ENCODE assay signal across 8 cellular contexts in the genomic region with DNA sequence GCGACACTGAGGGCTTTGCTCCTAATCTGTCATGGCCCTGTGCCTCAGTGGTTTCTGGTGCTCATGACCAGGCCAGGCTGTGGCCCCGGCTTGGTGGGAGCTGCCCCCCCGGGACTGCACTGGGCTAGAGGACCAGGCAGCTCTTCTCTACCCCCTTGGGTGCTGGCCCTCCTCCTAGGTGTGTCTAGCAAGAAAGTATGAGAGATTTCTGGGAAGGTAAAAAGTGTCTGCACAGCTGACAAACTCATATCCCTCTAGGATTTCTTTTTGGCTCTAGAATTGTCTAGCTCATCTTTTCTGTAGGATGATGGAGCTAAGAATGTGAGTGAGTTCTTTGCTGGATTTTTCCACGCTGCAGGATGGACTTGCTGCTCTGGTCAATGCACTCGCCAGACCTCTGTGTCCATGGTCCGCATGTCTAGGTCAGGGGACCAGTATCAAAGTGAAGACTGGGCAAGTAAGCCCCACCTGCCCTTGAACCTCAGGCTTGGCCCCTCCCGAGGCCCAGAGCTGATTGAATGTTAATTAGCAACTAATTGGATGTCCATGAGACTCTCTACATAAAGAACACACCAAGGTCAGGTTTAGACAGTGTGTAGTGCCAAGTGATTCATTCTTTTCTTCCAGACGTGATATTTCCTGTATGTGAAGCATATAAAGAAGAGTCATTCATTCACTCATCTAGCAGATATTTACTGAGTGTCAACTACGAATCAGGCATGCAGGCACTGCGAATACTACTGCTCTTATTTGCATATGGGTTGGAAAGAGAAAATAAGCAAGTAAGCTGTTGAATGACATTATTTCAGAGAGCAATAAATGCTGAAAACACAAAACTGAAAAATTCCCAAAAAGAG. TPM values are rescaled to one million over a fixed set of nuclear protein-coding genes. Genes with fewer than 3 reads are reported as not detected.
DNase-seq lines count a peak whose midpoint lies in the region; ATAC-seq and TF ChIP-seq lines count a peak whose summit lies in the region.

No MANE protein-coding gene starts in this region.

- peaks cover 9% of the 10 kb centered on the region for H3K27me3 ChIP-seq in endodermal cell (ENCODE audit: control insufficient read depth, insufficient read depth, low read length, poor library complexity, severe bottlenecking)

- H3K27me3 Mint-ChIP-seq in endodermal cell (ENCODE audit: insufficient read depth) (peaks cover 26% of the 10 kb centered on the region), osteocyte (ENCODE audit: unreplicated experiment) (peaks cover 17% of the 10 kb centered on the region)

- TF ChIP-seq CTCF in endodermal cell (conservative IDR thresholded peaks at IDR 0.05) (no peak), osteocyte (IDR thresholded peaks at IDR 0.05) (no peak)

- ATAC-seq in HG03196 (IDR thresholded peaks at IDR 0.05; ENCODE audit: unreplicated experiment), result no peak

- DNase-seq in GM04504 (ENCODE audit: low read depth), result peak; percentile 3
- DNase-seq in NCI-H526 treated with DMSO at 0.1 percent for 48 hours (lab: John Stamatoyannopoulos, UW), result peak; percentile 57
- no peak for DNase-seq in endodermal cell
- DNase-seq in osteocyte (ENCODE audit: extremely low spot score, unreplicated experiment), result peak; percentile 56
- DNase-seq in superior temporal gyrus (ENCODE audit: extremely low spot score), result no peak
- DNase-seq in MV-4-11 (lab: John Stamatoyannopoulos, UW), result no peak
- DNase-seq in NK-92 treated with Interleukin-12 subunit alpha and Interleukin-12 subunit beta, amount 100 ng/mL, for 24 hours (lab: John Stamatoyannopoulos, UW), result no peak

- no peaks in the 10 kb centered on the region for H3K36me3 ChIP-seq in endodermal cell (ENCODE audit: control insufficient read depth, insufficient read depth, low read length)

- no peak overlapping the region for H3K9ac ChIP-seq in endodermal cell (ENCODE audit: extremely low read depth, low read length, poor library complexity, severe bottlenecking)

- H3K4me3 Mint-ChIP-seq in endodermal cell (peak overlapping the region; percentile 54), osteocyte (ENCODE audit: unreplicated experiment) (peak overlapping the region; percentile 72)

- H3K27ac ChIP-seq in endodermal cell (ENCODE audit: low read depth, low read length), result no peak overlapping the region

- H3K27ac Mint-ChIP-seq in endodermal cell, result no peak overlapping the region
- H3K27ac Mint-ChIP-seq in osteocyte (ENCODE audit: unreplicated experiment), result no peak overlapping the region

- H3K36me3 Mint-ChIP-seq in endodermal cell (ENCODE audit: low read depth), result no peaks in the 10 kb centered on the region
- H3K36me3 Mint-ChIP-seq in osteocyte (ENCODE audit: unreplicated experiment), result no peaks in the 10 kb centered on the region

- no peaks in the 10 kb centered on the region for H3K9me3 ChIP-seq in endodermal cell (ENCODE audit: control insufficient read depth, low read length)

- H3K4me1 Mint-ChIP-seq in endodermal cell, result peaks cover 17% of the 10 kb centered on the region
- peaks cover 15% of the 10 kb centered on the region for H3K4me1 Mint-ChIP-seq in osteocyte (ENCODE audit: unreplicated experiment)

- peak overlapping the region; percentile 75 for H3K4me3 ChIP-seq in endodermal cell (ENCODE audit: low read length)

- H3K9me3 Mint-ChIP-seq in endodermal cell (no peaks in the 10 kb centered on the region), osteocyte (ENCODE audit: unreplicated experiment) (no peaks in the 10 kb centered on the region)

- no peaks in the 10 kb centered on the region for H3K4me1 ChIP-seq in endodermal cell (ENCODE audit: control insufficient read depth, insufficient read depth, low read length)

- 76 to 92% methylated on average over 6 to 10 of the region's 10 CpGs for WGBS in endodermal cell (ENCODE audit: insufficient coverage in 1 of 2, insufficient read length in 1 of 2), 2 experiments

RNA-seq across cellular contexts. Expression of gene PSD4, which starts 15.6 kb away (rescaled TPM):
- total RNA-seq in endodermal cell (10 to 100 TPM in 1 of 2 donors, 1 to 10 TPM in 1; 5.2 to 13.3 TPM), osteocyte (6.3 and 8.9 TPM in 2 replicates)
- 1.6 TPM for polyA plus RNA-seq in endodermal cell (2013, experiment 1 of 2)
- 1.7 TPM for polyA plus RNA-seq in endodermal cell (2013, experiment 2 of 2)

RNA-seq across cellular contexts. Expression of gene IL1RN, which starts 30.7 kb away (rescaled TPM):
- total RNA-seq in endodermal cell, result not detected
- polyA plus RNA-seq in endodermal cell (2013, experiment 1 of 2), result not detected
- polyA plus RNA-seq in endodermal cell (2013, experiment 2 of 2), result not detected
- total RNA-seq in osteocyte, result not detected in 2 replicates

Comparison
In these comparisons a context has a peak if more than half of its experiments do, and no peak if none do; other contexts are left out.
1. DNase-seq: peak in GM04504 (single experiment), NCI-H526 treated with DMSO at 0.1 percent for 48 hours (single experiment) and osteocyte (single experiment); none in endodermal cell (single experiment), superior temporal gyrus (single experiment), MV-4-11 (single experiment) and NK-92 treated with Interleukin-12 subunit alpha and Interleukin-12 subunit beta, amount 100 ng/mL, for 24 hours (single experiment).